Comparison of ENCODE assay signal across 29 cellular contexts in genomic region chr21:33488936-33489335, GRCh38.
"Had no signal": no experiment of that assay in that cellular context is flagged by ENCODE, and none has a peak within 500 bp of the region (broad histone marks: within the 10 kb centered on the region; RNA-seq: fewer than 3 reads in every experiment).

No MANE protein-coding gene starts in this region.

- H3K4me3 Mint-ChIP-seq: activated CD8-positive, alpha-beta T cell treated with anti-CD3 and anti-CD28 coated beads for 36 hours; activated naive CD4-positive, alpha-beta T cell treated with anti-CD3 and anti-CD28 coated beads for 36 hours; activated T-helper 1 cell treated with anti-CD3 and anti-CD28 coated beads, Interleukin-12 subunit alpha, Interleukin-12 subunit beta, Interleukin-2, Interleukin-4 antibody, amounts not matched to agents 30 ng/mL and 10 ng/mL and 1 ng/mL, durations not matched to agents 14 hours and 24 hours and 36 hours; T-helper 1 cell treated with Interleukin-12 subunit alpha and Interleukin-12 subunit beta and Interleukin-4 antibody, amounts not matched to agents 30 μg/mL and 1 μg/mL, for 36 hours; T-helper 2 cell treated with Interferon-gamma antibody and Interleukin-4, amounts not matched to agents 5 μg/mL and 100 μg/mL, for 36 hours had no signal

- H3K9me3 Mint-ChIP-seq: activated CD4-positive, alpha-beta T cell treated with anti-CD3 and anti-CD28 coated beads, Interleukin-2, amount 10 ng/mL, durations not matched to agents 24 days and 14 days; activated CD8-positive, alpha-beta T cell treated with anti-CD3 and anti-CD28 coated beads for 36 hours; activated naive CD4-positive, alpha-beta T cell treated with anti-CD3 and anti-CD28 coated beads for 36 hours; activated naive CD4-positive, alpha-beta T cell treated with anti-CD3 and anti-CD28 coated beads, Interleukin-2, amount 50 U/mL, for 72 hours; activated T-helper 1 cell treated with anti-CD3 and anti-CD28 coated beads, Interleukin-12 subunit alpha, Interleukin-12 subunit beta, Interleukin-2, Interleukin-4 antibody, amounts not matched to agents 30 ng/mL and 10 ng/mL and 1 ng/mL, durations not matched to agents 14 hours and 24 hours and 36 hours; T-helper 1 cell treated with Interleukin-12 subunit alpha and Interleukin-12 subunit beta and Interleukin-4 antibody, amounts not matched to agents 30 μg/mL and 1 μg/mL, for 36 hours; T-helper 2 cell treated with Interferon-gamma antibody and Interleukin-4, amounts not matched to agents 5 μg/mL and 100 μg/mL, for 36 hours had no signal

- H3K27me3 Mint-ChIP-seq: activated CD8-positive, alpha-beta T cell treated with anti-CD3 and anti-CD28 coated beads for 36 hours had no signal

- H3K4me3 ChIP-seq: adrenal gland, body of pancreas, Peyer's patch, SJSA1 had no signal

- H3K27ac Mint-ChIP-seq: activated CD4-positive, alpha-beta T cell treated with anti-CD3 and anti-CD28 coated beads, Interleukin-2, amount 10 ng/mL, durations not matched to agents 24 days and 14 days; activated CD8-positive, alpha-beta T cell treated with anti-CD3 and anti-CD28 coated beads for 36 hours; activated naive CD4-positive, alpha-beta T cell treated with anti-CD3 and anti-CD28 coated beads for 36 hours; activated naive CD4-positive, alpha-beta T cell treated with anti-CD3 and anti-CD28 coated beads, Interleukin-2, amount 50 U/mL, for 72 hours; activated T-helper 1 cell treated with anti-CD3 and anti-CD28 coated beads, Interleukin-12 subunit alpha, Interleukin-12 subunit beta, Interleukin-2, Interleukin-4 antibody, amounts not matched to agents 30 ng/mL and 10 ng/mL and 1 ng/mL, durations not matched to agents 14 hours and 24 hours and 36 hours; T-helper 1 cell treated with Interleukin-12 subunit alpha and Interleukin-12 subunit beta and Interleukin-4 antibody, amounts not matched to agents 30 μg/mL and 1 μg/mL, for 36 hours; T-helper 2 cell treated with Interferon-gamma antibody and Interleukin-4, amounts not matched to agents 5 μg/mL and 100 μg/mL, for 36 hours had no signal

- H3K36me3 ChIP-seq: adrenal gland, Peyer's patch, SJSA1 had no signal

- H3K27me3 ChIP-seq: adrenal gland, body of pancreas, Peyer's patch, SJSA1 had no signal

- DNase-seq: activated CD4-positive, alpha-beta T cell treated with anti-CD3 and anti-CD28 coated beads, Interleukin-2, amount 10 ng/mL, durations not matched to agents 24 days and 14 days; activated CD4-positive, alpha-beta T cell treated with anti-CD3 and anti-CD28 coated beads, Interleukin-2, amount 50 U/mL, for 4 hours; activated CD8-positive, alpha-beta T cell treated with anti-CD3 and anti-CD28 coated beads for 36 hours; activated gamma-delta T cell treated with Interleukin-2 at 50 U/mL for 16 hours; activated naive CD4-positive, alpha-beta T cell treated with anti-CD3 and anti-CD28 coated beads for 36 hours; activated T-cell treated with anti-CD3 and anti-CD28 coated beads, Interleukin-2, amount 50 U/mL, for 1 hour; adrenal gland; body of pancreas; caudate nucleus; cerebellar nuclear complex; MM.1S; MV-4-11; NCI-H1092; NCI-H1436 treated with DMSO at 0.1 percent for 48 hours; NCI-H1694 treated with DMSO at 0.1 percent for 48 hours; NCI-H2029; NCI-H345; NCI-H524 treated with DMSO at 0.1 percent for 48 hours; NK-92 treated with Interleukin-12 subunit alpha and Interleukin-12 subunit beta, amount 100 ng/mL, for 24 hours; PC-3; Peyer's patch; RPMI8226; SHP77 treated with DMSO at 0.1 percent for 48 hours; SK-N-SH had no signal

- H3K9me3 ChIP-seq: adrenal gland, body of pancreas, Peyer's patch, SJSA1, SK-N-SH had no signal

- ATAC-seq: activated CD8-positive, alpha-beta T cell treated with anti-CD3 and anti-CD28 coated beads for 36 hours; activated naive CD4-positive, alpha-beta T cell treated with anti-CD3 and anti-CD28 coated beads, Interleukin-2, amount 50 U/mL, for 72 hours; body of pancreas; PC-3 had no signal
